Comparison of ENCODE assay signal across 1 cellular context in the genomic region with DNA sequence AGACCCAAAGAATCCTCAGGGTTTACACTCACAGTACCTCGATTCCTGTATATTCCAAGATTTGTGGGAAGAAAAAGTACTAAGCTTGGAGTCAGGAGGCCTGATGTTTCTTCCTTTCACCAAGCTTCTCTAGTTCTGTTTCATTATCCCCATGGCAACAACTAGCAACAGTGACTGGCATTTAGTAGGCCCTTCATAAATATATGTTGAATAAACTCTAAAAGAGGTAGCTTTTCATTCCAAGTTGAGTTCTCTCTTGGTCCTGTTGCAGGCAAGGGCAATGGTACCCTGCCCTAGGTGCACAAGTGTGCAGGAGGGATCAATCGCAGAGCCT.
TF ChIP-seq lines count a peak whose summit lies in the region.

No MANE protein-coding gene starts in this region.

TF ChIP-seq in IMR-90, 13 proteins besides CTCF, POLR2A, EP300 and RAD21:
- TF ChIP-seq NFE2L2 (IDR thresholded peaks at IDR 0.05; ENCODE audit: low read depth, low read length) (peak; percentile 88), FOS (IDR thresholded peaks at IDR 0.05; ENCODE audit: low read depth, low read length) (no peak), RFX5 (IDR thresholded peaks at IDR 0.05; ENCODE audit: low read depth, low read length) (no peak), MAZ (IDR thresholded peaks at IDR 0.05; ENCODE audit: borderline replicate concordance, low read depth, low read length) (no peak), SMC3 (IDR thresholded peaks at IDR 0.05; ENCODE audit: low read depth, low read length) (no peak), BHLHE40 (IDR thresholded peaks at IDR 0.05; ENCODE audit: low read depth, low read length) (no peak), MAFK (IDR thresholded peaks at IDR 0.05; ENCODE audit: low read depth, low read length) (peak; percentile 38; the same call in 1 of the 2 replicates), RCOR1 (IDR thresholded peaks at IDR 0.05; ENCODE audit: insufficient replicate concordance, low read length) (no peak)
- TF ChIP-seq, protein P1, sequence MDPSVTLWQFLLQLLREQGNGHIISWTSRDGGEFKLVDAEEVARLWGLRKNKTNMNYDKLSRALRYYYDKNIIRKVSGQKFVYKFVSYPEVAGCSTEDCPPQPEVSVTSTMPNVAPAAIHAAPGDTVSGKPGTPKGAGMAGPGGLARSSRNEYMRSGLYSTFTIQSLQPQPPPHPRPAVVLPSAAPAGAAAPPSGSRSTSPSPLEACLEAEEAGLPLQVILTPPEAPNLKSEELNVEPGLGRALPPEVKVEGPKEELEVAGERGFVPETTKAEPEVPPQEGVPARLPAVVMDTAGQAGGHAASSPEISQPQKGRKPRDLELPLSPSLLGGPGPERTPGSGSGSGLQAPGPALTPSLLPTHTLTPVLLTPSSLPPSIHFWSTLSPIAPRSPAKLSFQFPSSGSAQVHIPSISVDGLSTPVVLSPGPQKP (IDR thresholded peaks at IDR 0.05; ENCODE audit: borderline replicate concordance, low read depth, low read length) = no peak
- TF ChIP-seq, protein P2, sequence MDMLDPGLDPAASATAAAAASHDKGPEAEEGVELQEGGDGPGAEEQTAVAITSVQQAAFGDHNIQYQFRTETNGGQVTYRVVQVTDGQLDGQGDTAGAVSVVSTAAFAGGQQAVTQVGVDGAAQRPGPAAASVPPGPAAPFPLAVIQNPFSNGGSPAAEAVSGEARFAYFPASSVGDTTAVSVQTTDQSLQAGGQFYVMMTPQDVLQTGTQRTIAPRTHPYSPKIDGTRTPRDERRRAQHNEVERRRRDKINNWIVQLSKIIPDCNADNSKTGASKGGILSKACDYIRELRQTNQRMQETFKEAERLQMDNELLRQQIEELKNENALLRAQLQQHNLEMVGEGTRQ (IDR thresholded peaks at IDR 0.05; ENCODE audit: low read depth, low read length) = no peak
